ENCODE assay signal across 17 cellular contexts in the genomic region with DNA sequence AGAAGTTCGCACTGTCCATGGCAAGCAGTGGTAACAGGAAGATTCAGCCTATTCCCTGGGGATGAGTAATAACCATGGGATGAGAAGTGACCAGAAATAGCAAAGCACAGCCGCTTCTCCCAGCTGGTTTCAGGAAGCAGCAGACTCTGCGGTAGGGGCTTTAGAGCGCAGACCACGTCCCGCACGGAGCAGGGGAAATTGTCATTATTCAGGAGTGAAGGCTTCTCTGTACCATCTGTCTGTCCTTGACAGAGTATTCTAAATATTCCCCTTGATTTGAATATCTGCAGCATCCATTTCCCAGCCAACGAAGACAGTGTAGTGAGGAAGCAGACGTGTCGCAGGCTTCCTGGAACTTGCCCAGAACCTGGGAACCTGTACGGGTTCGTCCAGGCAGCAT.
A peak's percentile ranks its signal among the peaks of the same experiment; 100 is the strongest.
DNase-seq lines count a peak whose midpoint lies in the region; ATAC-seq and TF ChIP-seq lines count a peak whose summit lies in the region.
"Had no signal": no experiment of that assay in that cellular context is flagged by ENCODE, and none has a peak within 500 bp of the region (broad histone marks: within the 10 kb centered on the region; RNA-seq: fewer than 3 reads in every experiment).

No MANE protein-coding gene starts in this region.

- no peaks in the 10 kb centered on the region for H3K36me3 ChIP-seq in tibial artery
- H3K36me3 ChIP-seq: HAP-1 had no signal

- no peak overlapping the region for H3K27ac Mint-ChIP-seq in HFFc6
- H3K27ac Mint-ChIP-seq in nephron, result peak overlapping the region; percentile 51 to 63 (median 62)
- H3K27ac Mint-ChIP-seq: naive B cell had no signal

- ATAC-seq in GM19452 (IDR thresholded peaks at IDR 0.05; ENCODE audit: unreplicated experiment) (no peak), GM18517 (IDR thresholded peaks at IDR 0.05; ENCODE audit: unreplicated experiment) (no peak)

- H3K27me3 ChIP-seq in dorsolateral prefrontal cortex (no peaks in the 10 kb centered on the region), tibial artery (no peaks in the 10 kb centered on the region)

- intact Hi-C loops in dorsolateral prefrontal cortex (cut with DNase I) (no loop called here), tibial artery (cut with DNase I; ENCODE audit: low total_unique reads) (no loop called here)

- peaks cover 4% of the 10 kb centered on the region; the same call in 1 of the 2 replicates for H3K27me3 Mint-ChIP-seq in HFFc6 (ENCODE audit: insufficient read depth)
- peaks cover 7% of the 10 kb centered on the region for H3K27me3 Mint-ChIP-seq in nephron (ENCODE audit: low read depth)

- H3K4me3 ChIP-seq in AG10803 (ENCODE audit: low read length), result no peak overlapping the region
- H3K4me3 ChIP-seq in dorsolateral prefrontal cortex, result peak overlapping the region in 3 of 59 donors; percentile 4 to 15 (median 9)
- no peak overlapping the region for H3K4me3 ChIP-seq in tibial artery
- H3K4me3 ChIP-seq: HAP-1 had no signal

- DNase-seq in AG10803 (ENCODE audit: low read depth), result peak; percentile 49
- DNase-seq in HFFc6, result peak; percentile 42
- peak in 5 of 10 donors; percentile 61 to 78 (median 67) for DNase-seq in dorsolateral prefrontal cortex
- no peak for DNase-seq in NCI-H2107 (lab: John Stamatoyannopoulos, UW)
- no peak for DNase-seq in tibial artery
- DNase-seq: activated CD8-positive, alpha-beta memory T cell treated with anti-CD3 and anti-CD28 coated beads, Interleukin-2, amount 50 U/mL, for 4 hours; activated naive CD4-positive, alpha-beta T cell treated with Interleukin-2 at 50 U/mL for 16 hours; caudate nucleus; kidney; naive B cell; NCI-H1048; NCI-H2171 treated with DMSO at 0.1 percent for 48 hours; stimulated activated CD4-positive, alpha-beta T cell treated with anti-CD3 and anti-CD28 coated beads, Interleukin-2, amount 100 ng/mL, for 24 hours had no signal

- H3K27ac ChIP-seq in dorsolateral prefrontal cortex (peak overlapping the region in 57 of 59 donors; percentile 30 to 94 (median 81)), tibial artery (no peak overlapping the region)

- peaks cover 0 to 10% (median 0%) of the 10 kb centered on the region in 4 donors for H3K4me1 ChIP-seq in tibial artery
- H3K4me1 ChIP-seq: HAP-1 had no signal

- H3K4me1 Mint-ChIP-seq in HFFc6 (ENCODE audit: low read depth) (peaks cover 33% of the 10 kb centered on the region), nephron (peaks cover 50% of the 10 kb centered on the region)
- H3K4me1 Mint-ChIP-seq: naive B cell had no signal

- H3K9me3 Mint-ChIP-seq in HFFc6, result no peaks in the 10 kb centered on the region; the same call in 1 of the 2 replicates
- H3K9me3 Mint-ChIP-seq in nephron, result peaks cover 44% of the 10 kb centered on the region

- H3K4me3 Mint-ChIP-seq in HFFc6, result 0 out of 2 replicates have a peak overlapping the region, but pooled peaks have one; percentile 24
- H3K4me3 Mint-ChIP-seq in nephron, result no peak overlapping the region
- H3K4me3 Mint-ChIP-seq: naive B cell had no signal

- H3K36me3 Mint-ChIP-seq in HFFc6 (ENCODE audit: low read depth), result peaks cover 16% of the 10 kb centered on the region
- H3K36me3 Mint-ChIP-seq in nephron (ENCODE audit: low read depth), result peaks cover 11% of the 10 kb centered on the region
- H3K36me3 Mint-ChIP-seq: naive B cell had no signal

- H3K9me3 ChIP-seq in tibial artery, result no peaks in the 10 kb centered on the region
- H3K9me3 ChIP-seq: HAP-1 had no signal

- TF ChIP-seq CTCF in AG10803 (conservative IDR thresholded peaks at IDR 0.05; ENCODE audit: low read length) (no peak), HFFc6 (IDR thresholded peaks at IDR 0.05) (no peak), dorsolateral prefrontal cortex (IDR thresholded peaks at IDR 0.05 in 54 of 56, conservative IDR thresholded peaks at IDR 0.05 in 2 of 56; ENCODE audit: low read depth in 1 of 56, partially characterized antibody in 56 of 56) (no peak), nephron (IDR thresholded peaks at IDR 0.05; ENCODE audit: unreplicated experiment in 3 of 3) (no peak), tibial artery (IDR thresholded peaks at IDR 0.05) (no peak)

Comparison
In these comparisons a context has a peak if more than half of its experiments do, and no peak if none do; other contexts are left out.
1. DNase-seq: peak in AG10803 (single experiment) and HFFc6 (single experiment); none in NCI-H2107 (single experiment) and tibial artery (0 of 2).
2. H3K27ac ChIP-seq: peak in dorsolateral prefrontal cortex (57 of 59); none in tibial artery (0 of 2).